In the genomic region with DNA sequence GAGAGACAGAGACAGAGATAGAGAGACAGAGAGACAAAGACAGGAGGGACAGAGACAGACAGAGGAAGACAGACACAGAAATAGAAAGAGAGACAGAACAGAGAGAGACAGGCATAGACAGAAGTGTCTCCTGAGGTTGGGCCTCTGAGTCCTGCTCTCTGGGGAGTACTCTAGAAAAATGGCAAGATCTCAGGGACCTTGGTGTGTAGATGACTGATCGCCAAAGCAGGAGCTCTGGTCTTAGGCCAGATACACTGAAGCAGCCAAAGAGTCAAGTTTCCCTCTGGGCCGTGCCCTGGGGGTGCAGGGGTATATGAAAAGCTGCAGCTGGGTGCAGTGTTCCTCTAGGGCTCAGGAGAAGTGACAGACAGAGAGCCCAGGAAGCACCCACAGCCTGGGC, we compare ENCODE assay signal across 1 cellular context.
TF ChIP-seq lines count a peak whose summit lies in the region.

No MANE protein-coding gene starts in this region.

TF ChIP-seq in H1, 55 proteins besides CTCF, POLR2A, EP300 and RAD21 (continued from another document):
- TF ChIP-seq, protein P1, sequence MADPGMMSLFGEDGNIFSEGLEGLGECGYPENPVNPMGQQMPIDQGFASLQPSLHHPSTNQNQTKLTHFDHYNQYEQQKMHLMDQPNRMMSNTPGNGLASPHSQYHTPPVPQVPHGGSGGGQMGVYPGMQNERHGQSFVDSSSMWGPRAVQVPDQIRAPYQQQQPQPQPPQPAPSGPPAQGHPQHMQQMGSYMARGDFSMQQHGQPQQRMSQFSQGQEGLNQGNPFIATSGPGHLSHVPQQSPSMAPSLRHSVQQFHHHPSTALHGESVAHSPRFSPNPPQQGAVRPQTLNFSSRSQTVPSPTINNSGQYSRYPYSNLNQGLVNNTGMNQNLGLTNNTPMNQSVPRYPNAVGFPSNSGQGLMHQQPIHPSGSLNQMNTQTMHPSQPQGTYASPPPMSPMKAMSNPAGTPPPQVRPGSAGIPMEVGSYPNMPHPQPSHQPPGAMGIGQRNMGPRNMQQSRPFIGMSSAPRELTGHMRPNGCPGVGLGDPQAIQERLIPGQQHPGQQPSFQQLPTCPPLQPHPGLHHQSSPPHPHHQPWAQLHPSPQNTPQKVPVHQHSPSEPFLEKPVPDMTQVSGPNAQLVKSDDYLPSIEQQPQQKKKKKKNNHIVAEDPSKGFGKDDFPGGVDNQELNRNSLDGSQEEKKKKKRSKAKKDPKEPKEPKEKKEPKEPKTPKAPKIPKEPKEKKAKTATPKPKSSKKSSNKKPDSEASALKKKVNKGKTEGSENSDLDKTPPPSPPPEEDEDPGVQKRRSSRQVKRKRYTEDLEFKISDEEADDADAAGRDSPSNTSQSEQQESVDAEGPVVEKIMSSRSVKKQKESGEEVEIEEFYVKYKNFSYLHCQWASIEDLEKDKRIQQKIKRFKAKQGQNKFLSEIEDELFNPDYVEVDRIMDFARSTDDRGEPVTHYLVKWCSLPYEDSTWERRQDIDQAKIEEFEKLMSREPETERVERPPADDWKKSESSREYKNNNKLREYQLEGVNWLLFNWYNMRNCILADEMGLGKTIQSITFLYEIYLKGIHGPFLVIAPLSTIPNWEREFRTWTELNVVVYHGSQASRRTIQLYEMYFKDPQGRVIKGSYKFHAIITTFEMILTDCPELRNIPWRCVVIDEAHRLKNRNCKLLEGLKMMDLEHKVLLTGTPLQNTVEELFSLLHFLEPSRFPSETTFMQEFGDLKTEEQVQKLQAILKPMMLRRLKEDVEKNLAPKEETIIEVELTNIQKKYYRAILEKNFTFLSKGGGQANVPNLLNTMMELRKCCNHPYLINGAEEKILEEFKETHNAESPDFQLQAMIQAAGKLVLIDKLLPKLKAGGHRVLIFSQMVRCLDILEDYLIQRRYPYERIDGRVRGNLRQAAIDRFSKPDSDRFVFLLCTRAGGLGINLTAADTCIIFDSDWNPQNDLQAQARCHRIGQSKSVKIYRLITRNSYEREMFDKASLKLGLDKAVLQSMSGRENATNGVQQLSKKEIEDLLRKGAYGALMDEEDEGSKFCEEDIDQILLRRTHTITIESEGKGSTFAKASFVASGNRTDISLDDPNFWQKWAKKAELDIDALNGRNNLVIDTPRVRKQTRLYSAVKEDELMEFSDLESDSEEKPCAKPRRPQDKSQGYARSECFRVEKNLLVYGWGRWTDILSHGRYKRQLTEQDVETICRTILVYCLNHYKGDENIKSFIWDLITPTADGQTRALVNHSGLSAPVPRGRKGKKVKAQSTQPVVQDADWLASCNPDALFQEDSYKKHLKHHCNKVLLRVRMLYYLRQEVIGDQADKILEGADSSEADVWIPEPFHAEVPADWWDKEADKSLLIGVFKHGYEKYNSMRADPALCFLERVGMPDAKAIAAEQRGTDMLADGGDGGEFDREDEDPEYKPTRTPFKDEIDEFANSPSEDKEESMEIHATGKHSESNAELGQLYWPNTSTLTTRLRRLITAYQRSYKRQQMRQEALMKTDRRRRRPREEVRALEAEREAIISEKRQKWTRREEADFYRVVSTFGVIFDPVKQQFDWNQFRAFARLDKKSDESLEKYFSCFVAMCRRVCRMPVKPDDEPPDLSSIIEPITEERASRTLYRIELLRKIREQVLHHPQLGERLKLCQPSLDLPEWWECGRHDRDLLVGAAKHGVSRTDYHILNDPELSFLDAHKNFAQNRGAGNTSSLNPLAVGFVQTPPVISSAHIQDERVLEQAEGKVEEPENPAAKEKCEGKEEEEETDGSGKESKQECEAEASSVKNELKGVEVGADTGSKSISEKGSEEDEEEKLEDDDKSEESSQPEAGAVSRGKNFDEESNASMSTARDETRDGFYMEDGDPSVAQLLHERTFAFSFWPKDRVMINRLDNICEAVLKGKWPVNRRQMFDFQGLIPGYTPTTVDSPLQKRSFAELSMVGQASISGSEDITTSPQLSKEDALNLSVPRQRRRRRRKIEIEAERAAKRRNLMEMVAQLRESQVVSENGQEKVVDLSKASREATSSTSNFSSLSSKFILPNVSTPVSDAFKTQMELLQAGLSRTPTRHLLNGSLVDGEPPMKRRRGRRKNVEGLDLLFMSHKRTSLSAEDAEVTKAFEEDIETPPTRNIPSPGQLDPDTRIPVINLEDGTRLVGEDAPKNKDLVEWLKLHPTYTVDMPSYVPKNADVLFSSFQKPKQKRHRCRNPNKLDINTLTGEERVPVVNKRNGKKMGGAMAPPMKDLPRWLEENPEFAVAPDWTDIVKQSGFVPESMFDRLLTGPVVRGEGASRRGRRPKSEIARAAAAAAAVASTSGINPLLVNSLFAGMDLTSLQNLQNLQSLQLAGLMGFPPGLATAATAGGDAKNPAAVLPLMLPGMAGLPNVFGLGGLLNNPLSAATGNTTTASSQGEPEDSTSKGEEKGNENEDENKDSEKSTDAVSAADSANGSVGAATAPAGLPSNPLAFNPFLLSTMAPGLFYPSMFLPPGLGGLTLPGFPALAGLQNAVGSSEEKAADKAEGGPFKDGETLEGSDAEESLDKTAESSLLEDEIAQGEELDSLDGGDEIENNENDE (IDR thresholded peaks at IDR 0.05; ENCODE audit: insufficient replicate concordance, low read length) = no peak
- no peak for TF ChIP-seq CHD2 (IDR thresholded peaks at IDR 0.05; ENCODE audit: low read length)
- no peak for TF ChIP-seq SP2 (IDR thresholded peaks at IDR 0.05; ENCODE audit: low read length)
- no peak for TF ChIP-seq SIRT6 (IDR thresholded peaks at IDR 0.05; ENCODE audit: low read length)
- no peak for TF ChIP-seq GTF2F1 (IDR thresholded peaks at IDR 0.05; ENCODE audit: borderline replicate concordance, low read depth, low read length)
- TF ChIP-seq KDM4A (IDR thresholded peaks at IDR 0.05; ENCODE audit: low read depth, low read length, severe bottlenecking) = no peak
- TF ChIP-seq PHF8 (conservative IDR thresholded peaks at IDR 0.05; ENCODE audit: low read depth, low read length) = no peak
- TF ChIP-seq SAP30 (IDR thresholded peaks at IDR 0.05; ENCODE audit: insufficient read depth, insufficient replicate concordance, low read length) = no peak
- TF ChIP-seq RFX5 (IDR thresholded peaks at IDR 0.05; ENCODE audit: borderline replicate concordance, low read depth, low read length) = no peak
- no peak for TF ChIP-seq NANOG (IDR thresholded peaks at IDR 0.05; ENCODE audit: insufficient read depth, low read depth, low read length, poor library complexity, severe bottlenecking)
- TF ChIP-seq EGR1 (IDR thresholded peaks at IDR 0.05; ENCODE audit: borderline replicate concordance, low read depth, low read length) = no peak
- TF ChIP-seq, protein P2, sequence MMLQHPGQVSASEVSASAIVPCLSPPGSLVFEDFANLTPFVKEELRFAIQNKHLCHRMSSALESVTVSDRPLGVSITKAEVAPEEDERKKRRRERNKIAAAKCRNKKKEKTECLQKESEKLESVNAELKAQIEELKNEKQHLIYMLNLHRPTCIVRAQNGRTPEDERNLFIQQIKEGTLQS (IDR thresholded peaks at IDR 0.05; ENCODE audit: insufficient read depth, low read depth, low read length) = no peak
- TF ChIP-seq TEAD4 (IDR thresholded peaks at IDR 0.05; ENCODE audit: low read depth, low read length) = no peak
- TF ChIP-seq, protein P3, sequence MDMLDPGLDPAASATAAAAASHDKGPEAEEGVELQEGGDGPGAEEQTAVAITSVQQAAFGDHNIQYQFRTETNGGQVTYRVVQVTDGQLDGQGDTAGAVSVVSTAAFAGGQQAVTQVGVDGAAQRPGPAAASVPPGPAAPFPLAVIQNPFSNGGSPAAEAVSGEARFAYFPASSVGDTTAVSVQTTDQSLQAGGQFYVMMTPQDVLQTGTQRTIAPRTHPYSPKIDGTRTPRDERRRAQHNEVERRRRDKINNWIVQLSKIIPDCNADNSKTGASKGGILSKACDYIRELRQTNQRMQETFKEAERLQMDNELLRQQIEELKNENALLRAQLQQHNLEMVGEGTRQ (IDR thresholded peaks at IDR 0.05; ENCODE audit: low read length) = no peak
- no peak for TF ChIP-seq TBP (IDR thresholded peaks at IDR 0.05; ENCODE audit: low read depth, low read length)
- no peak for TF ChIP-seq ASH2L (IDR thresholded peaks at IDR 0.05; ENCODE audit: low read length)
